In genomic region chr14:32512348-32512747, GRCh38 we compare ENCODE assay signal across 17 cellular contexts.
DNase-seq lines count a peak whose midpoint lies in the region; ATAC-seq, FAIRE-seq and TF ChIP-seq lines count a peak whose summit lies in the region.
"Had no signal": no experiment of that assay in that cellular context is flagged by ENCODE, and none has a peak within 500 bp of the region (broad histone marks: within the 10 kb centered on the region; RNA-seq: fewer than 3 reads in every experiment).

No MANE protein-coding gene starts in this region.

- H3K9me3 Mint-ChIP-seq in astrocyte (ENCODE audit: unreplicated experiment), result no peaks in the 10 kb centered on the region
- no peaks in the 10 kb centered on the region for H3K9me3 Mint-ChIP-seq in nephron

- no peak for TF ChIP-seq CTCF in heart right ventricle (IDR thresholded peaks at IDR 0.05)
- TF ChIP-seq CTCF in astrocyte (IDR thresholded peaks at IDR 0.05; ENCODE audit: insufficient read depth, low read depth, low read length), result no peak
- TF ChIP-seq CTCF in nephron (IDR thresholded peaks at IDR 0.05; ENCODE audit: unreplicated experiment in 3 of 3), result no peak
- TF ChIP-seq CTCF in thoracic aorta (IDR thresholded peaks at IDR 0.05), result no peak
- TF ChIP-seq CTCF in thyroid gland (IDR thresholded peaks at IDR 0.05), result no peak

- FAIRE-seq in astrocyte (lab: Jason Lieb, UNC), result peak; percentile 81
- FAIRE-seq: H1 had no signal

- no peaks in the 10 kb centered on the region for H4K20me1 ChIP-seq in astrocyte (ENCODE audit: insufficient read depth, low read length)

- H3K27me3 ChIP-seq in heart right ventricle (no peaks in the 10 kb centered on the region), astrocyte (ENCODE audit: insufficient read depth, low read length) (no peaks in the 10 kb centered on the region), thoracic aorta (replicated peaks; ENCODE audit: insufficient read depth) (no peaks in the 10 kb centered on the region), thyroid gland (no peaks in the 10 kb centered on the region)

- H3K9me3 ChIP-seq in heart right ventricle, result no peaks in the 10 kb centered on the region
- no peaks in the 10 kb centered on the region for H3K9me3 ChIP-seq in astrocyte (ENCODE audit: insufficient read depth, low read depth, low read length)
- H3K9me3 ChIP-seq in thoracic aorta, result no peaks in the 10 kb centered on the region
- no peaks in the 10 kb centered on the region for H3K9me3 ChIP-seq in thyroid gland

- intact Hi-C loops in heart right ventricle (cut with DNase I) (loop anchor here in 2 of 10 donors (5.0 kb wide), 1 partner anchor 40 kb away; no protein-coding TSS in a partner anchor), left cardiac atrium (cut with DNase I) (no loop called here), thyroid gland (cut with DNase I) (no loop called here)

- H3K4me3 ChIP-seq in heart right ventricle (no peak overlapping the region), astrocyte (ENCODE audit: insufficient read depth, low read depth, low read length) (no peak overlapping the region), thoracic aorta (no peak overlapping the region), thyroid gland (replicated peaks in 1 of 3) (no peak overlapping the region)

- TF ChIP-seq POLR2A in thyroid gland (IDR thresholded peaks at IDR 0.05), result no peak

- H3K4me3 Mint-ChIP-seq in astrocyte (ENCODE audit: unreplicated experiment) (no peak overlapping the region), nephron (no peak overlapping the region)
- H3K4me3 Mint-ChIP-seq: CD14-positive monocyte had no signal

- H3K27me3 Mint-ChIP-seq in astrocyte (ENCODE audit: low read depth, unreplicated experiment), result no peaks in the 10 kb centered on the region
- H3K27me3 Mint-ChIP-seq in nephron (ENCODE audit: low read depth), result no peaks in the 10 kb centered on the region

- H3K4me2 ChIP-seq in astrocyte (ENCODE audit: low read length), result no peak overlapping the region

- peaks cover 0 to 64% (median 34%) of the 10 kb centered on the region in 9 donors for H3K4me1 ChIP-seq in heart right ventricle
- H3K4me1 ChIP-seq in astrocyte (ENCODE audit: insufficient read depth, low read length), result peaks cover 18% of the 10 kb centered on the region
- H3K4me1 ChIP-seq in thoracic aorta (ENCODE audit: control insufficient read depth in 1 of 2, low read depth in 2 of 2), result peaks cover 26 to 57% of the 10 kb centered on the region in 2 donors
- H3K4me1 ChIP-seq in thyroid gland, result peaks cover 8 to 12% of the 10 kb centered on the region in 2 donors

- H3K79me2 ChIP-seq in astrocyte (ENCODE audit: insufficient read depth, low read length), result no peaks in the 10 kb centered on the region

- H3K27ac Mint-ChIP-seq in astrocyte (ENCODE audit: unreplicated experiment) (no peak overlapping the region), nephron (peak overlapping the region; percentile 22 to 92 (median 38))
- H3K27ac Mint-ChIP-seq: CD14-positive monocyte had no signal

- H3K4me1 Mint-ChIP-seq in astrocyte (ENCODE audit: low read depth, unreplicated experiment), result peaks cover 31% of the 10 kb centered on the region
- H3K4me1 Mint-ChIP-seq in nephron, result peaks cover 66% of the 10 kb centered on the region
- H3K4me1 Mint-ChIP-seq: CD14-positive monocyte had no signal

- ATAC-seq in heart right ventricle (no peak), left cardiac atrium (no peak), thoracic aorta (ENCODE audit: insufficient number of reproducible peaks, low FRiP score, low read depth) (no peak), GM18858 (IDR thresholded peaks at IDR 0.05; ENCODE audit: unreplicated experiment) (no peak), HG03159 (IDR thresholded peaks at IDR 0.05; ENCODE audit: unreplicated experiment) (no peak)

- peak overlapping the region in 7 of 10 donors; percentile 8 to 91 (median 79) for H3K27ac ChIP-seq in heart right ventricle
- H3K27ac ChIP-seq in astrocyte (ENCODE audit: low read depth, low read length), result no peak overlapping the region
- peak overlapping the region; percentile 2 to 58 for H3K27ac ChIP-seq in thoracic aorta
- H3K27ac ChIP-seq in thyroid gland, result no peak overlapping the region

- H3K36me3 ChIP-seq in heart right ventricle (no peaks in the 10 kb centered on the region), astrocyte (ENCODE audit: insufficient read depth, low read length) (no peaks in the 10 kb centered on the region), thoracic aorta (no peaks in the 10 kb centered on the region), thyroid gland (no peaks in the 10 kb centered on the region)

- DNase-seq in heart right ventricle, result no peak
- DNase-seq in left cardiac atrium, result no peak
- DNase-seq in astrocyte (ENCODE audit: low read depth), result no peak
- DNase-seq in thoracic aorta (ENCODE audit: low spot score), result no peak
- no peak for DNase-seq in thyroid gland
- DNase-seq: COR-L47, MM.1S, NCI-H1105 treated with DMSO at 0.1 percent for 48 hours, NCI-H187 treated with DMSO at 0.1 percent for 48 hours, NCI-H2171, NCI-H446 treated with DMSO at 0.1 percent for 48 hours, NCI-H748 treated with DMSO at 0.1 percent for 48 hours had no signal

- H3K9ac ChIP-seq in astrocyte (ENCODE audit: low read length), result no peak overlapping the region

- WGBS in heart right ventricle, 2 donors, result 48 to 57% methylated on average over 3 of the region's 3 CpGs
- WGBS in thyroid gland, 2 donors, result 63 to 77% methylated on average over 3 of the region's 3 CpGs

- H3K36me3 Mint-ChIP-seq in astrocyte (ENCODE audit: low read depth, unreplicated experiment) (no peaks in the 10 kb centered on the region), nephron (ENCODE audit: low read depth) (no peaks in the 10 kb centered on the region)
- H3K36me3 Mint-ChIP-seq: CD14-positive monocyte had no signal

- no peak overlapping the region for H2AFZ ChIP-seq in astrocyte (ENCODE audit: low read depth, low read length)

Comparison
In these comparisons a context has a peak if more than half of its experiments do, and no peak if none do; other contexts are left out.
1. H3K27ac ChIP-seq: peak in heart right ventricle (7 of 10) and thoracic aorta (2 of 2); none in astrocyte (single experiment) and thyroid gland (0 of 3).